ENCODE assay signal across 15 cellular contexts in the genomic region with DNA sequence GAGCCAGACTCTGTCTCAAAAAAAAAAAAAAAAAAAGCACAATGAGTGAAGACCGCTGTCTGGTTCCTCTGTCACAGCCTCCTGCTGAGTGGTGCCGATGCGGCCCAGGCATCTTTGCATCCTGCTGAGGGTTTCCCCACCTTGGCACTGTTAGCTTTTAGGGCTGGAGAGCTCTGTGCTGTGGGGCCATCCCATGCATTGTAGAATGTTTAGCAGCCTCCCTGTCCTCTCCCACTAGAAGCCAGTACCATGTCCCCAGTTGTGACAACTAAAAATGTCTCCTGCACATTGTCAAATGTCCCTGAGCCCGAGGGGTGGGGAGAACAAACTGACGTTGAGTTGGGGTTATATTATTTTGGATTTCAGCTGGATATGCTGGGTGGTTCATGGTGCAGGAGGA. TPM values are rescaled to one million over a fixed set of nuclear protein-coding genes. Genes with fewer than 3 reads are reported as not detected.
"Had no signal": no experiment of that assay in that cellular context is flagged by ENCODE, and none has a peak within 500 bp of the region (broad histone marks: within the 10 kb centered on the region; RNA-seq: fewer than 3 reads in every experiment).

No MANE protein-coding gene starts in this region.

- DNase-seq: activated CD4-positive, alpha-beta memory T cell treated with anti-CD3 and anti-CD28 coated beads, Interleukin-2, amount 10 ng/mL, durations not matched to agents 7 days and 5 days; activated CD4-positive, alpha-beta T cell treated with anti-CD3 and anti-CD28 coated beads for 36 hours; activated naive CD4-positive, alpha-beta T cell treated with anti-CD3 and anti-CD28 coated beads, Interleukin-2, amount 50 U/mL, for 16 hours; activated T-cell treated with anti-CD3 and anti-CD28 coated beads, Interleukin-2, amount 50 U/mL, for 24 hours; kidney glomerular epithelial cell; natural killer cell; nucleus accumbens; sigmoid colon; spleen; T-helper 17 cell; thyroid gland had no signal

- ATAC-seq: activated CD4-positive, alpha-beta T cell treated with anti-CD3 and anti-CD28 coated beads for 36 hours; esophagus mucosa; natural killer cell; T-helper 17 cell had no signal

- H3K4me3 ChIP-seq: coronary artery, lung, prostate gland, sigmoid colon, spleen, thyroid gland had no signal

- H3K4me1 Mint-ChIP-seq: activated CD4-positive, alpha-beta memory T cell treated with anti-CD3 and anti-CD28 coated beads, Interleukin-2, amount 10 ng/mL, durations not matched to agents 7 days and 5 days; activated CD4-positive, alpha-beta T cell treated with anti-CD3 and anti-CD28 coated beads for 36 hours; T-helper 17 cell had no signal

- H3K27me3 ChIP-seq: sigmoid colon, spleen, thyroid gland had no signal

- H3K27me3 Mint-ChIP-seq: activated CD4-positive, alpha-beta memory T cell treated with anti-CD3 and anti-CD28 coated beads, Interleukin-2, amount 10 ng/mL, durations not matched to agents 7 days and 5 days; activated CD4-positive, alpha-beta T cell treated with anti-CD3 and anti-CD28 coated beads for 36 hours; activated T-cell treated with anti-CD3 and anti-CD28 coated beads, Interleukin-2, amount 50 U/mL, for 24 hours; T-helper 17 cell had no signal

- H3K9me3 ChIP-seq: prostate gland, sigmoid colon, spleen, thyroid gland had no signal

- H3K9me3 Mint-ChIP-seq: activated CD4-positive, alpha-beta memory T cell treated with anti-CD3 and anti-CD28 coated beads, Interleukin-2, amount 10 ng/mL, durations not matched to agents 7 days and 5 days; activated T-cell treated with anti-CD3 and anti-CD28 coated beads, Interleukin-2, amount 50 U/mL, for 24 hours; natural killer cell had no signal

- H3K36me3 ChIP-seq: prostate gland had no signal

- H3K4me3 Mint-ChIP-seq: activated CD4-positive, alpha-beta memory T cell treated with anti-CD3 and anti-CD28 coated beads, Interleukin-2, amount 10 ng/mL, durations not matched to agents 7 days and 5 days; activated CD4-positive, alpha-beta T cell treated with anti-CD3 and anti-CD28 coated beads for 36 hours; activated T-cell treated with anti-CD3 and anti-CD28 coated beads, Interleukin-2, amount 50 U/mL, for 24 hours; natural killer cell; T-helper 17 cell had no signal

- H3K36me3 Mint-ChIP-seq: natural killer cell had no signal

- H3K27ac Mint-ChIP-seq: activated CD4-positive, alpha-beta memory T cell treated with anti-CD3 and anti-CD28 coated beads, Interleukin-2, amount 10 ng/mL, durations not matched to agents 7 days and 5 days; activated CD4-positive, alpha-beta T cell treated with anti-CD3 and anti-CD28 coated beads for 36 hours; activated T-cell treated with anti-CD3 and anti-CD28 coated beads, Interleukin-2, amount 50 U/mL, for 24 hours; natural killer cell; T-helper 17 cell had no signal

RNA-seq across cellular contexts. Expression of a gene that starts 7.9 kb away (rescaled TPM):
- total RNA-seq: activated CD4-positive, alpha-beta memory T cell treated with anti-CD3 and anti-CD28 coated beads, Interleukin-2, amount 10 ng/mL, durations not matched to agents 7 days and 5 days; esophagus mucosa; T-helper 17 cell had no signal
